ENCODE assay signal across 8 cellular contexts in the genomic region with DNA sequence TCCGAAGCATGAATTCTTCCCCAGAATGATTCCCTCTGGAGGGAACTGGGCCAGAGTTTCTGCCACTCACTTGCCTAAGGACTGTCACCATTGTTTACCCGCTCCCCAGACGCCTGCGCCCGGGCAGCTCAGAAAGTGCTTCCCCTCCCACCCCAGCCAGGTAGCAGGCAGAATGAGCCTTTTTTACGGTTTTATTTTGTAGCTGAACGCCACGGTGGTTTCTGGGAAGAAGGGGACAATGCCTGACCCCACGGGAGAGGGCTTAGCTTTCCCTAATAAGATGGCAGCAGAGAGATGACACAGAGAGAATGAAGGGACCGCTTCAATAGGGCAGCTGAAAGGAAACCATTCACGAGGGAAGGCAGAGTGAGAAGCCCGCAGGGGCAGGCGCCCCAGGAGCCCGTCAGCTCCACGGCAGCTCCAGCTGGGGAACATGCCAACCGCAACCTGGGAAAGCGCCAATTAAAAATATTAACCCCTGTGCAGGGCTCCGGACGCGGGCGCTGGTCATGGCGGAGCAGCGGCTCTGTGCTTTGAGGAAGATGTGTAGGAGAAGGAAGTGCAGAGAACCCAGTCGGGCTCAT. TPM values are rescaled to one million over a fixed set of nuclear protein-coding genes. Genes with fewer than 3 reads are reported as not detected.
DNase-seq lines count a peak whose midpoint lies in the region; ATAC-seq lines count a peak whose summit lies in the region.

No MANE protein-coding gene starts in this region.

- H3K27me3 Mint-ChIP-seq in activated CD4-positive, alpha-beta memory T cell treated with anti-CD3 and anti-CD28 coated beads for 36 hours: peaks cover 52% of the 10 kb centered on the region
- peaks cover 48% of the 10 kb centered on the region for H3K27me3 Mint-ChIP-seq in activated CD4-positive, alpha-beta memory T cell treated with anti-CD3 and anti-CD28 coated beads, Interleukin-2, amount 10 ng/mL, durations not matched to agents 7 days and 5 days
- peaks cover 93% of the 10 kb centered on the region for H3K27me3 Mint-ChIP-seq in T-helper 17 cell

- no peaks in the 10 kb centered on the region for H3K9me3 ChIP-seq in T-helper 17 cell (ENCODE audit: control insufficient read depth, low read length, poor library complexity, severe bottlenecking)

- no peaks in the 10 kb centered on the region for H3K36me3 Mint-ChIP-seq in activated CD4-positive, alpha-beta memory T cell treated with anti-CD3 and anti-CD28 coated beads for 36 hours
- no peaks in the 10 kb centered on the region for H3K36me3 Mint-ChIP-seq in activated CD4-positive, alpha-beta memory T cell treated with anti-CD3 and anti-CD28 coated beads, Interleukin-2, amount 10 ng/mL, durations not matched to agents 7 days and 5 days (ENCODE audit: low read depth)
- H3K36me3 Mint-ChIP-seq in T-helper 17 cell (ENCODE audit: low read depth): peaks cover 4% of the 10 kb centered on the region

- H3K27ac ChIP-seq in rectal smooth muscle tissue (ENCODE audit: low read depth, low read length): no peak overlapping the region

- CTCF ChIA-PET in activated CD4-positive, alpha-beta memory T cell treated with anti-CD3 and anti-CD28 coated beads for 36 hours (lab: Charles Lee): interaction anchor here (0.6 to 2.1 kb wide), 2 partner anchors 29 to 123 kb away, joined by 3 to 8 read pairs; no protein-coding TSS in a partner anchor
- CTCF ChIA-PET in activated CD4-positive, alpha-beta memory T cell treated with anti-CD3 and anti-CD28 coated beads, Interleukin-2, amount 10 ng/mL, durations not matched to agents 7 days and 5 days (lab: Charles Lee): interaction anchor here (1.9 kb wide), 1 partner anchor 28 kb away, joined by 6 read pairs; no protein-coding TSS in a partner anchor

- H3K9ac ChIP-seq in rectal smooth muscle tissue (ENCODE audit: low read length): no peak overlapping the region

- peak overlapping the region; percentile 62 for H3K4me3 Mint-ChIP-seq in activated CD4-positive, alpha-beta memory T cell treated with anti-CD3 and anti-CD28 coated beads for 36 hours
- no peak overlapping the region for H3K4me3 Mint-ChIP-seq in activated CD4-positive, alpha-beta memory T cell treated with anti-CD3 and anti-CD28 coated beads, Interleukin-2, amount 10 ng/mL, durations not matched to agents 7 days and 5 days
- peak overlapping the region; percentile 88 for H3K4me3 Mint-ChIP-seq in T-helper 17 cell

- H3K4me3 ChIP-seq in rectal smooth muscle tissue (ENCODE audit: low read length): peak overlapping the region; percentile 23

- POLR2A ChIA-PET in activated CD4-positive, alpha-beta memory T cell treated with anti-CD3 and anti-CD28 coated beads for 36 hours (lab: Charles Lee): no interaction called here
- POLR2A ChIA-PET in activated CD4-positive, alpha-beta memory T cell treated with anti-CD3 and anti-CD28 coated beads, Interleukin-2, amount 10 ng/mL, durations not matched to agents 7 days and 5 days (lab: Charles Lee): no interaction called here

- no peak for DNase-seq in activated CD4-positive, alpha-beta memory T cell treated with anti-CD3 and anti-CD28 coated beads for 36 hours
- no peak for DNase-seq in activated CD4-positive, alpha-beta memory T cell treated with anti-CD3 and anti-CD28 coated beads, Interleukin-2, amount 10 ng/mL, durations not matched to agents 7 days and 5 days
- DNase-seq in T-helper 17 cell (no peak), left cardiac atrium (no peak), AML-193 (lab: John Stamatoyannopoulos, UW) (no peak), LoVo (ENCODE audit: low spot score) (no peak)

- peaks cover 2% of the 10 kb centered on the region for H3K9me3 Mint-ChIP-seq in activated CD4-positive, alpha-beta memory T cell treated with anti-CD3 and anti-CD28 coated beads for 36 hours
- no peaks in the 10 kb centered on the region for H3K9me3 Mint-ChIP-seq in activated CD4-positive, alpha-beta memory T cell treated with anti-CD3 and anti-CD28 coated beads, Interleukin-2, amount 10 ng/mL, durations not matched to agents 7 days and 5 days

- ATAC-seq in T-helper 17 cell (no peak), left cardiac atrium (peak; percentile 78 to 80), HG02763 (IDR thresholded peaks at IDR 0.05; ENCODE audit: unreplicated experiment) (no peak)

- no peaks in the 10 kb centered on the region for H3K36me3 ChIP-seq in rectal smooth muscle tissue (ENCODE audit: control insufficient read depth, insufficient read depth, low read length)

- H3K4me1 Mint-ChIP-seq in activated CD4-positive, alpha-beta memory T cell treated with anti-CD3 and anti-CD28 coated beads for 36 hours (ENCODE audit: low read depth): peaks cover 18% of the 10 kb centered on the region
- peaks cover 24% of the 10 kb centered on the region for H3K4me1 Mint-ChIP-seq in activated CD4-positive, alpha-beta memory T cell treated with anti-CD3 and anti-CD28 coated beads, Interleukin-2, amount 10 ng/mL, durations not matched to agents 7 days and 5 days
- peaks cover 15% of the 10 kb centered on the region for H3K4me1 Mint-ChIP-seq in T-helper 17 cell

- no peaks in the 10 kb centered on the region for H3K4me1 ChIP-seq in rectal smooth muscle tissue (ENCODE audit: control insufficient read depth, insufficient read depth, low read length)

- H3K27ac Mint-ChIP-seq in activated CD4-positive, alpha-beta memory T cell treated with anti-CD3 and anti-CD28 coated beads for 36 hours: no peak overlapping the region
- no peak overlapping the region for H3K27ac Mint-ChIP-seq in activated CD4-positive, alpha-beta memory T cell treated with anti-CD3 and anti-CD28 coated beads, Interleukin-2, amount 10 ng/mL, durations not matched to agents 7 days and 5 days
- H3K27ac Mint-ChIP-seq in T-helper 17 cell: no peak overlapping the region

- intact Hi-C loops in activated CD4-positive, alpha-beta memory T cell treated with anti-CD3 and anti-CD28 coated beads for 36 hours (cut with micrococcal nuclease): no loop called here
- intact Hi-C loops in left cardiac atrium (cut with DNase I): no loop called here

- peaks cover 8% of the 10 kb centered on the region for H3K27me3 ChIP-seq in rectal smooth muscle tissue (ENCODE audit: control insufficient read depth, insufficient read depth, low read length)

RNA-seq across cellular contexts. Expression of a gene that starts 20.4 kb away (rescaled TPM):
- 1 to 10 TPM in 1 of 2 experiments, under 1 TPM in 1; 0.77 to 1.4 TPM for total RNA-seq in activated CD4-positive, alpha-beta memory T cell treated with anti-CD3 and anti-CD28 coated beads for 36 hours
- 1 to 10 TPM; 5.9 to 7.3 TPM for total RNA-seq in activated CD4-positive, alpha-beta memory T cell treated with anti-CD3 and anti-CD28 coated beads, Interleukin-2, amount 10 ng/mL, durations not matched to agents 7 days and 5 days
- 1 to 10 TPM; 3.3 to 3.6 TPM for total RNA-seq in T-helper 17 cell
- 1 to 10 TPM; 5.0 to 6.5 TPM for total RNA-seq in left cardiac atrium

Comparison
In these comparisons a context has a peak if more than half of its experiments do, and no peak if none do; other contexts are left out.
1. ATAC-seq: peak in left cardiac atrium (2 of 2); none in T-helper 17 cell (single experiment) and HG02763 (single experiment).